19 cellular contexts compared by ENCODE assay signal in the genomic region with DNA sequence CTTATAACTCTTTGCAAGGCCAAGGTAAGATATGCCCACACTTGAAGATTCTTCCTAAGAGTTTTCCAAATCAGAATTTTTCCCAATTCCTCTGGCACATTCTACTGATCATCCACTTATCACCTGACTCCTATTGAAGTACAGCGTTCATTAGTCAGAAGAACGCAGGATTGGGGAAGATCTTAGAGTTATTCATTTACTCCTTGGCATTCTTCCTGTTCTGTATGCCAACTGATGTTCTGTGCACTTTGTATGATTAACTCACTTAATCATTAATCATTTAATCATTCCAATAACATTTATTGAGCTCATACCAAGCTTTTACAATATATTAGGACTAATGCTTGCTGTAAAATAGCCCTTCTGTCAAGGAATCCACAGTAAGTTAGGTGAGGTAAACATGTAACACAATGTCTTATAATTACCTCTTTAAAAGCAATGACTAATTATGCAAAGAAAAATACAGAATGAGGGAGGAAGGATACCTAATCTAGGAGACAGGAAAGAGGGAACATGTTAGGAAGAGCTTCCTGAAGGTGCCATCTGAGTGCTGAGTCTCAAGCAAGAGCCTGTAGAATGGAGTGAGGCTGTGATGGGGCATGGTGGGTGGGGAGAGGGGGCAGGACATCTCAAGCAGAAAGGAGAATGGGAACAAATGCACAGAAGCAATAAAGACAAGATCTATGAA.
DNase-seq lines count a peak whose midpoint lies in the region; ATAC-seq, FAIRE-seq and TF ChIP-seq lines count a peak whose summit lies in the region.
"Had no signal": no experiment of that assay in that cellular context is flagged by ENCODE, and none has a peak within 500 bp of the region (broad histone marks: within the 10 kb centered on the region; RNA-seq: fewer than 3 reads in every experiment).

No MANE protein-coding gene starts in this region.

- H3K9me3 ChIP-seq in HepG2 (ENCODE audit: low read length) (no peaks in the 10 kb centered on the region), pancreas (no peaks in the 10 kb centered on the region), mucosa of descending colon (no peaks in the 10 kb centered on the region)
- H3K9me3 ChIP-seq: HAP-1 had no signal

- POLR2A ChIA-PET in HepG2 (lab: Yijun Ruan, JAX) = no interaction called here

- CTCF ChIA-PET in HepG2 (lab: Yijun Ruan, JAX; ENCODE audit: low intra/inter-chr PET ratio, low total read pairs) = no interaction called here

- H3K4me3 ChIP-seq in epithelial cell of proximal tubule (ENCODE audit: low read depth, low read length) (no peak overlapping the region), HepG2 (replicated peaks in 1 of 3; ENCODE audit: insufficient read depth in 1 of 3, low read depth in 2 of 3, low read length in 3 of 3) (no peak overlapping the region), pancreas (no peak overlapping the region), mucosa of descending colon (no peak overlapping the region)
- H3K4me3 ChIP-seq: HAP-1 had no signal

- H3K9ac ChIP-seq in HepG2 (ENCODE audit: insufficient read depth, low read depth, low read length) = no peak overlapping the region

- in situ Hi-C loops in ACHN (cut with HindIII; ENCODE audit: low pct_ligation_motif_present, low pct_unique_long_range_greater_than_20kb, low sequenced_read_pairs) (no loop called here), HepG2 (cut with HindIII; ENCODE audit: extremely low pct_ligation_motif_present, low pct_unique_long_range_greater_than_20kb) (no loop called here)

- no peak for TF ChIP-seq POLR2A in HepG2 (IDR thresholded peaks at IDR 0.05; ENCODE audit: insufficient read depth in 1 of 2, low read depth in 2 of 2, low read length in 2 of 2)

- H3K27me3 ChIP-seq in HepG2 (ENCODE audit: control insufficient read depth in 1 of 2, insufficient read depth in 2 of 2, low read length in 2 of 2) (no peaks in the 10 kb centered on the region), pancreas (no peaks in the 10 kb centered on the region)

- no peak for TF ChIP-seq RAD21 in HepG2 (CRISPR knock-in tag; IDR thresholded peaks at IDR 0.05)

- no peaks in the 10 kb centered on the region for H3K27me3 Mint-ChIP-seq in HFFc6 (ENCODE audit: insufficient read depth)

- H3K27ac Mint-ChIP-seq in HFFc6 = no peak overlapping the region
- H3K27ac Mint-ChIP-seq: CD14-positive monocyte had no signal

- H3K36me3 ChIP-seq in HepG2 (replicated peaks in 1 of 2; ENCODE audit: control insufficient read depth in 1 of 2, insufficient read depth in 2 of 2, low read length in 2 of 2) (no peaks in the 10 kb centered on the region), pancreas (no peaks in the 10 kb centered on the region), mucosa of descending colon (ENCODE audit: low read depth) (no peaks in the 10 kb centered on the region)
- H3K36me3 ChIP-seq: HAP-1 had no signal

- ATAC-seq in HepG2 = no peak
- peak; percentile 71 to 77 (median 74) for ATAC-seq in pancreas
- no peak for ATAC-seq in HG02678 (IDR thresholded peaks at IDR 0.05; ENCODE audit: unreplicated experiment)
- ATAC-seq in mucosa of descending colon = no peak

- FAIRE-seq in HepG2 (lab: Jason Lieb, UNC) (no peak), pancreas (lab: Jason Lieb, UNC) (peak; percentile 26)
- FAIRE-seq: A204.1, GM12891 had no signal

- BruUV-seq in HepG2 (replicated peaks; lab: Mats Ljungman, UMichigan) = no TSS peak

- peak overlapping the region; percentile 93 for H3K27ac ChIP-seq in HepG2 (ENCODE audit: extremely low read length, insufficient read depth, low read length)
- H3K27ac ChIP-seq in pancreas = peak overlapping the region in 2 of 4 donors; percentile 45 to 53

- H3K4me1 ChIP-seq in HepG2 (ENCODE audit: insufficient read depth, low read length) = peaks cover 63% of the 10 kb centered on the region
- peaks cover 37 to 56% (median 54%) of the 10 kb centered on the region in 3 donors for H3K4me1 ChIP-seq in pancreas
- no peaks in the 10 kb centered on the region for H3K4me1 ChIP-seq in mucosa of descending colon (ENCODE audit: low read depth)
- H3K4me1 ChIP-seq: HAP-1 had no signal

- 95% methylated on average over 2 of the region's 2 CpGs for WGBS in HepG2 (ENCODE audit: low lambda C conversion rate)
- 14 to 24% methylated on average over 2 of the region's 2 CpGs for WGBS in pancreas, 2 donors

- H3K4me3 Mint-ChIP-seq in HFFc6 = no peak overlapping the region
- H3K4me3 Mint-ChIP-seq: CD14-positive monocyte had no signal

- H3K4me1 Mint-ChIP-seq in HFFc6 (ENCODE audit: low read depth) = no peaks in the 10 kb centered on the region
- H3K4me1 Mint-ChIP-seq: CD14-positive monocyte had no signal

- no peaks in the 10 kb centered on the region for H3K36me3 Mint-ChIP-seq in HFFc6 (ENCODE audit: low read depth)
- H3K36me3 Mint-ChIP-seq: CD14-positive monocyte had no signal

- TF ChIP-seq EP300 in HepG2 (IDR thresholded peaks at IDR 0.05; ENCODE audit: low read depth in 2 of 2, low read length in 2 of 2) (no peak), HepG2 (CRISPR knock-in tag; IDR thresholded peaks at IDR 0.05; ENCODE audit: borderline replicate concordance) (no peak)

- peak; percentile 71 for DNase-seq in ACHN
- peak; percentile 93 for DNase-seq in epithelial cell of proximal tubule (ENCODE audit: low read depth)
- no peak for DNase-seq in HepG2 (ENCODE audit: low spot score)
- DNase-seq in pancreas = no peak
- DNase-seq in mucosa of descending colon = no peak
- DNase-seq in HFFc6 = no peak
- no peak for DNase-seq in stimulated activated naive CD4-positive, alpha-beta T cell (lab: John Stamatoyannopoulos, UW)
- DNase-seq: COR-L47, DMS79, IMR-90, Kasumi-1, NCI-H1417 treated with DMSO at 0.1 percent for 48 hours, NCI-H2029 treated with DMSO at 0.1 percent for 48 hours, NCI-H510A treated with DMSO at 0.1 percent for 48 hours had no signal

- intact Hi-C loops in HepG2 (cut with micrococcal nuclease; ENCODE audit: unreplicated experiment) (no loop called here), pancreas (cut with DNase I) (no loop called here), mucosa of descending colon (cut with DNase I, micrococcal nuclease) (no loop called here)

- no peaks in the 10 kb centered on the region for H3K79me2 ChIP-seq in HepG2 (ENCODE audit: insufficient read depth, low read length)

- no peaks in the 10 kb centered on the region for H4K20me1 ChIP-seq in HepG2 (ENCODE audit: insufficient read depth, low read length)

- TF ChIP-seq CTCF in epithelial cell of proximal tubule (conservative IDR thresholded peaks at IDR 0.05; ENCODE audit: low read depth, low read length) (no peak), HepG2 (CRISPR knock-in tag; IDR thresholded peaks at IDR 0.05) (no peak), pancreas (IDR thresholded peaks at IDR 0.05) (no peak), mucosa of descending colon (IDR thresholded peaks at IDR 0.05) (no peak), HFFc6 (IDR thresholded peaks at IDR 0.05) (no peak)

- H2AFZ ChIP-seq in HepG2 (ENCODE audit: low read length) = peak overlapping the region; percentile 21

- no peak overlapping the region for H3K4me2 ChIP-seq in HepG2 (ENCODE audit: low read depth, low read length)

- peaks cover 4% of the 10 kb centered on the region; the same call in 1 of the 2 replicates for H3K9me3 Mint-ChIP-seq in HFFc6

TF ChIP-seq in HepG2, 621 proteins besides CTCF, POLR2A, EP300 and RAD21 (continues in another document):
- TF ChIP-seq, protein P1, sequence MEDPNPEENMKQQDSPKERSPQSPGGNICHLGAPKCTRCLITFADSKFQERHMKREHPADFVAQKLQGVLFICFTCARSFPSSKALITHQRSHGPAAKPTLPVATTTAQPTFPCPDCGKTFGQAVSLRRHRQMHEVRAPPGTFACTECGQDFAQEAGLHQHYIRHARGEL (CRISPR knock-in tag; IDR thresholded peaks at IDR 0.05) = no peak
- TF ChIP-seq KLF13 (CRISPR knock-in tag; IDR thresholded peaks at IDR 0.05) (no peak), TCF7L2 (IDR thresholded peaks at IDR 0.05; ENCODE audit: low read depth, low read length) (no peak)
- TF ChIP-seq, protein P2, sequence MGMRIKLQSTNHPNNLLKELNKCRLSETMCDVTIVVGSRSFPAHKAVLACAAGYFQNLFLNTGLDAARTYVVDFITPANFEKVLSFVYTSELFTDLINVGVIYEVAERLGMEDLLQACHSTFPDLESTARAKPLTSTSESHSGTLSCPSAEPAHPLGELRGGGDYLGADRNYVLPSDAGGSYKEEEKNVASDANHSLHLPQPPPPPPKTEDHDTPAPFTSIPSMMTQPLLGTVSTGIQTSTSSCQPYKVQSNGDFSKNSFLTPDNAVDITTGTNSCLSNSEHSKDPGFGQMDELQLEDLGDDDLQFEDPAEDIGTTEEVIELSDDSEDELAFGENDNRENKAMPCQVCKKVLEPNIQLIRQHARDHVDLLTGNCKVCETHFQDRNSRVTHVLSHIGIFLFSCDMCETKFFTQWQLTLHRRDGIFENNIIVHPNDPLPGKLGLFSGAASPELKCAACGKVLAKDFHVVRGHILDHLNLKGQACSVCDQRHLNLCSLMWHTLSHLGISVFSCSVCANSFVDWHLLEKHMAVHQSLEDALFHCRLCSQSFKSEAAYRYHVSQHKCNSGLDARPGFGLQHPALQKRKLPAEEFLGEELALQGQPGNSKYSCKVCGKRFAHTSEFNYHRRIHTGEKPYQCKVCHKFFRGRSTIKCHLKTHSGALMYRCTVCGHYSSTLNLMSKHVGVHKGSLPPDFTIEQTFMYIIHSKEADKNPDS (CRISPR knock-in tag; IDR thresholded peaks at IDR 0.05) = no peak
- TF ChIP-seq, protein P3, sequence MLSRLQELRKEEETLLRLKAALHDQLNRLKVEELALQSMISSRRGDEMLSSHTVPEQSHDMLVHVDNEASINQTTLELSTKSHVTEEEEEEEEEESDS (CRISPR knock-in tag; IDR thresholded peaks at IDR 0.05; ENCODE audit: borderline replicate concordance) = no peak

Comparison
In these comparisons a context has a peak if more than half of its experiments do, and no peak if none do; other contexts are left out.
1. DNase-seq: peak in ACHN (single experiment) and epithelial cell of proximal tubule (single experiment); none in HepG2 (single experiment), pancreas (0 of 6), mucosa of descending colon (0 of 3), HFFc6 (single experiment) and stimulated activated naive CD4-positive, alpha-beta T cell (0 of 6).
2. ATAC-seq: peak in pancreas (4 of 4); none in HepG2 (single experiment), HG02678 (single experiment) and mucosa of descending colon (single experiment).